In the genomic region with DNA sequence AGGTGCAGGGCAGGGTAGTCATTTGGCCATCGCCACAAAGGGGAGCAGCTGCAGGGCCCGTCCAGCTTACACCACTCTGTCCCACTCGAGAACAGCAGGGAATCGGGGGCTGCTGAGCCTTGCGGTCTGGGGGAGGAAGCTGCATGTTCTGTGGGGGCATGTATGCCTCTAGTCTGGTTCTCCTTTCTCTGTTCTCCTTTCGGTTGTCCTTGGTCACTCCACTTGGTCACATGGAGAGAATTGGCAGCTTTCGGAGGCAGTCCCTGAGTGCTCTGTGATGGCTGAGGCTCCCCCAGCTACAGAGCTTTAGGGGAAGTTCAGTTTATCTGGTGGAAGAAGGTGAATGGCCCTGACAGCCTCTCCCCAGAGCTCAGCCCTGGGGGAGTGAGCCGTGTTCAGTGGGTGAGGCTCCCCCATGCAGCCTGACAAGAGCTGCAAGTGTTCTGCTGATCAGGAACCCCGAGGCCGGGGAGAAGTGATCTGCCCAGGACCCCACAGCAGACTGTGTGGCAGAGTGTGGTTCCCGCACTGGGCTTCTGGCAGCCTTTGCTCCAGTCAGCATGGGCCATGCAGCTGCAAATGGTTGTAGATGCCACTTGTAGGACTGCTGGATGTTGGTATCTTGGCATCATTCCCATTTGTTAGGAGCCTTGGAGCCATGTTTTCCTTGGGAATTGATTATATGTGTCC, we compare ENCODE assay signal across 8 cellular contexts. TPM values are rescaled to one million over a fixed set of nuclear protein-coding genes. Genes with fewer than 3 reads are reported as not detected.
A peak's percentile ranks its signal among the peaks of the same experiment; 100 is the strongest.
DNase-seq lines count a peak whose midpoint lies in the region; ATAC-seq lines count a peak whose summit lies in the region.

No MANE protein-coding gene starts in this region.

- H3K4me3 Mint-ChIP-seq in activated T-cell treated with anti-CD3 and anti-CD28 coated beads, Interleukin-2, amount 50 U/mL, for 24 hours, result peak overlapping the region; percentile 69
- peak overlapping the region; percentile 75 for H3K4me3 Mint-ChIP-seq in stimulated activated effector memory CD8-positive, alpha-beta T cell treated with anti-CD3 and anti-CD28 coated beads, Interleukin-12 subunit alpha, Interleukin-12 subunit beta, amount 100 ng/mL, for 72 hours

- peak overlapping the region; percentile 87 for H3K27ac Mint-ChIP-seq in activated T-cell treated with anti-CD3 and anti-CD28 coated beads, Interleukin-2, amount 50 U/mL, for 24 hours
- peak overlapping the region; percentile 81 for H3K27ac Mint-ChIP-seq in stimulated activated effector memory CD8-positive, alpha-beta T cell treated with anti-CD3 and anti-CD28 coated beads, Interleukin-12 subunit alpha, Interleukin-12 subunit beta, amount 100 ng/mL, for 72 hours

- ATAC-seq in HG02759 (IDR thresholded peaks at IDR 0.05; ENCODE audit: unreplicated experiment) (peak; percentile 91), esophagus mucosa (peak; percentile 6)
- ATAC-seq in stimulated activated effector memory CD8-positive, alpha-beta T cell treated with anti-CD3 and anti-CD28 coated beads, Interleukin-12 subunit alpha, Interleukin-12 subunit beta, amount 100 ng/mL, for 72 hours, result peak; percentile 60

- peak; percentile 51 for DNase-seq in activated T-cell treated with anti-CD3 and anti-CD28 coated beads, Interleukin-2, amount 50 U/mL, for 24 hours
- no peak for DNase-seq in activated T-cell treated with anti-CD3 and anti-CD28 coated beads for 4 hours
- peak; percentile 96 for DNase-seq in NOMO-1 treated with dmso at 0.1 percent for 144 hours (lab: John Stamatoyannopoulos, UW; ENCODE audit: unreplicated experiment)
- DNase-seq in stimulated activated effector memory CD8-positive, alpha-beta T cell treated with anti-CD3 and anti-CD28 coated beads, Interleukin-12 subunit alpha, Interleukin-12 subunit beta, amount 100 ng/mL, for 72 hours (ENCODE audit: low spot score in 2 of 2), result no peak
- DNase-seq in NCI-H82 (lab: John Stamatoyannopoulos, UW), result no peak
- DNase-seq in NCI-H128 (lab: John Stamatoyannopoulos, UW; ENCODE audit: unreplicated experiment), result no peak

- no peaks in the 10 kb centered on the region for H3K9me3 Mint-ChIP-seq in activated T-cell treated with anti-CD3 and anti-CD28 coated beads, Interleukin-2, amount 50 U/mL, for 24 hours
- no peaks in the 10 kb centered on the region for H3K9me3 Mint-ChIP-seq in stimulated activated effector memory CD8-positive, alpha-beta T cell treated with anti-CD3 and anti-CD28 coated beads, Interleukin-12 subunit alpha, Interleukin-12 subunit beta, amount 100 ng/mL, for 72 hours

- no peaks in the 10 kb centered on the region for H3K36me3 Mint-ChIP-seq in activated T-cell treated with anti-CD3 and anti-CD28 coated beads, Interleukin-2, amount 50 U/mL, for 24 hours (ENCODE audit: low read depth)
- no peaks in the 10 kb centered on the region for H3K36me3 Mint-ChIP-seq in stimulated activated effector memory CD8-positive, alpha-beta T cell treated with anti-CD3 and anti-CD28 coated beads, Interleukin-12 subunit alpha, Interleukin-12 subunit beta, amount 100 ng/mL, for 72 hours

- H3K4me1 Mint-ChIP-seq in activated T-cell treated with anti-CD3 and anti-CD28 coated beads, Interleukin-2, amount 50 U/mL, for 24 hours (ENCODE audit: low read depth), result peaks cover 40% of the 10 kb centered on the region
- H3K4me1 Mint-ChIP-seq in stimulated activated effector memory CD8-positive, alpha-beta T cell treated with anti-CD3 and anti-CD28 coated beads, Interleukin-12 subunit alpha, Interleukin-12 subunit beta, amount 100 ng/mL, for 72 hours, result peaks cover 39% of the 10 kb centered on the region

- H3K27me3 Mint-ChIP-seq in activated T-cell treated with anti-CD3 and anti-CD28 coated beads, Interleukin-2, amount 50 U/mL, for 24 hours, result no peaks in the 10 kb centered on the region

RNA-seq across cellular contexts. Expression of a gene that starts 22.3 kb away (rescaled TPM):
- 0.52 TPM for total RNA-seq in esophagus mucosa

Comparison
In these comparisons a context has a peak if more than half of its experiments do, and no peak if none do; other contexts are left out.
1. DNase-seq: peak in activated T-cell treated with anti-CD3 and anti-CD28 coated beads, Interleukin-2, amount 50 U/mL, for 24 hours (single experiment) and NOMO-1 treated with dmso at 0.1 percent for 144 hours (single experiment); none in activated T-cell treated with anti-CD3 and anti-CD28 coated beads for 4 hours (single experiment), stimulated activated effector memory CD8-positive, alpha-beta T cell treated with anti-CD3 and anti-CD28 coated beads, Interleukin-12 subunit alpha, Interleukin-12 subunit beta, amount 100 ng/mL, for 72 hours (0 of 2), NCI-H82 (single experiment) and NCI-H128 (single experiment).
2. ATAC-seq: peak in every context shown above with its lines; median percentile 91 in HG02759; 60 in stimulated activated effector memory CD8-positive, alpha-beta T cell treated with anti-CD3 and anti-CD28 coated beads, Interleukin-12 subunit alpha, Interleukin-12 subunit beta, amount 100 ng/mL, for 72 hours; 6 in esophagus mucosa.